ENCODE assay signal across 8 cellular contexts in genomic region chr18:67104700-67105284, GRCh38.
DNase-seq lines count a peak whose midpoint lies in the region; ATAC-seq and TF ChIP-seq lines count a peak whose summit lies in the region.

No MANE protein-coding gene starts in this region.

- ATAC-seq in GM18502 (IDR thresholded peaks at IDR 0.05; ENCODE audit: poor library complexity, unreplicated experiment) (peak; percentile 98), HG02870 (IDR thresholded peaks at IDR 0.05; ENCODE audit: unreplicated experiment) (peak; percentile 91), lung (ENCODE audit: insufficient read depth, low FRiP score) (peak; percentile 53)

- H3K27me3 ChIP-seq in lung (ENCODE audit: control insufficient read depth, insufficient read depth): no peaks in the 10 kb centered on the region

- peak; percentile 24 for TF ChIP-seq CTCF in lung (IDR thresholded peaks at IDR 0.05; ENCODE audit: control extremely low read depth, extremely low read depth)

- H3K9me3 ChIP-seq in lung (ENCODE audit: control insufficient read depth in 2 of 2, insufficient read depth in 1 of 2, low read length in 1 of 2): no peaks in the 10 kb centered on the region

- 37 to 43% methylated on average over 7 of the region's 7 CpGs for WGBS in lung, 2 donors

- no peak overlapping the region for H3K4me3 ChIP-seq in lung

- H3K4me1 ChIP-seq in lung (ENCODE audit: control insufficient read depth in 2 of 2, insufficient read depth in 2 of 2, low read length in 2 of 2): no peaks in the 10 kb centered on the region

- H3K27ac ChIP-seq in lung (ENCODE audit: low read depth in 1 of 2, low read length in 1 of 2): no peak overlapping the region

- H3K36me3 ChIP-seq in lung (ENCODE audit: control insufficient read depth in 2 of 2, insufficient read depth in 2 of 2, low read length in 2 of 2): no peaks in the 10 kb centered on the region

- in situ Hi-C loops in ACHN (cut with HindIII; ENCODE audit: low pct_ligation_motif_present, low pct_unique_long_range_greater_than_20kb, low sequenced_read_pairs): no loop called here

- DNase-seq in ACHN (peak; percentile 68), NCI-H128 (lab: John Stamatoyannopoulos, UW; ENCODE audit: unreplicated experiment) (peak; percentile 42), SW480 (ENCODE audit: low spot score) (peak; percentile 47), dermis blood vessel endothelial cell (peak; percentile 71), lung (ENCODE audit: low spot score) (peak; percentile 55), superior temporal gyrus (ENCODE audit: extremely low spot score) (peak; percentile 89)
